In genomic region chr16:20676268-20676828, GRCh38 we compare ENCODE assay signal across 8 cellular contexts. TPM values are rescaled to one million over a fixed set of nuclear protein-coding genes. Genes with fewer than 3 reads are reported as not detected.
DNase-seq lines count a peak whose midpoint lies in the region; ATAC-seq, FAIRE-seq and TF ChIP-seq lines count a peak whose summit lies in the region.

No MANE protein-coding gene starts in this region.

- POLR2A ChIA-PET in activated CD8-positive, alpha-beta T cell treated with anti-CD3 and anti-CD28 coated beads for 36 hours (lab: Charles Lee), result interaction anchor here (0.6 to 0.8 kb wide), 2 partner anchors 8 to 63 kb away, joined by 3 read pairs; no protein-coding TSS in a partner anchor

- DNase-seq in activated T-cell treated with anti-CD3 and anti-CD28 coated beads, Interleukin-2, amount 50 U/mL, for 24 hours, result no peak
- DNase-seq in activated T-cell treated with anti-CD3 and anti-CD28 coated beads, Interleukin-2, amount 50 U/mL, for 48 hours, result no peak
- DNase-seq in activated CD8-positive, alpha-beta T cell treated with anti-CD3 and anti-CD28 coated beads for 36 hours, result no peak
- DNase-seq in left colon (peak; percentile 29 to 44), tibial artery (no peak), mucosa of gallbladder (ENCODE audit: low spot score) (no peak), GM19239 (ENCODE audit: insufficient read length, low spot score) (no peak)

- CTCF ChIA-PET in activated CD8-positive, alpha-beta T cell treated with anti-CD3 and anti-CD28 coated beads for 36 hours (lab: Charles Lee), result interaction anchor here (1.1 to 2.5 kb wide), 4 partner anchors 9 to 64 kb away, joined by 3 to 9 read pairs (median 3); no protein-coding TSS in a partner anchor

- H3K4me1 ChIP-seq in tibial artery, result peaks cover 0 to 40% (median 25%) of the 10 kb centered on the region in 4 donors

- ATAC-seq in activated CD8-positive, alpha-beta T cell treated with anti-CD3 and anti-CD28 coated beads for 36 hours, result no peak
- ATAC-seq in left colon (peak; percentile 42), HG03045 (IDR thresholded peaks at IDR 0.05; ENCODE audit: unreplicated experiment) (no peak)

- no peak for FAIRE-seq in GM19239 (lab: Jason Lieb, UNC)

- no peaks in the 10 kb centered on the region for H3K27me3 ChIP-seq in tibial artery

- no peaks in the 10 kb centered on the region for H3K36me3 Mint-ChIP-seq in activated T-cell treated with anti-CD3 and anti-CD28 coated beads, Interleukin-2, amount 50 U/mL, for 24 hours (ENCODE audit: low read depth)
- no peaks in the 10 kb centered on the region for H3K36me3 Mint-ChIP-seq in activated CD8-positive, alpha-beta T cell treated with anti-CD3 and anti-CD28 coated beads for 36 hours (ENCODE audit: low read depth)

- H3K27ac Mint-ChIP-seq in activated T-cell treated with anti-CD3 and anti-CD28 coated beads, Interleukin-2, amount 50 U/mL, for 24 hours, result peak overlapping the region; percentile 82
- peak overlapping the region; percentile 31 for H3K27ac Mint-ChIP-seq in activated CD8-positive, alpha-beta T cell treated with anti-CD3 and anti-CD28 coated beads for 36 hours

- H3K36me3 ChIP-seq in tibial artery, result no peaks in the 10 kb centered on the region

- peak overlapping the region; percentile 69 to 75 for H3K27ac ChIP-seq in tibial artery

- peak overlapping the region; percentile 73 for H3K4me3 Mint-ChIP-seq in activated T-cell treated with anti-CD3 and anti-CD28 coated beads, Interleukin-2, amount 50 U/mL, for 24 hours
- H3K4me3 Mint-ChIP-seq in activated CD8-positive, alpha-beta T cell treated with anti-CD3 and anti-CD28 coated beads for 36 hours, result peak overlapping the region; percentile 62

- peak overlapping the region; percentile 44 to 59 for H3K4me3 ChIP-seq in tibial artery

- peaks cover 39% of the 10 kb centered on the region for H3K4me1 Mint-ChIP-seq in activated T-cell treated with anti-CD3 and anti-CD28 coated beads, Interleukin-2, amount 50 U/mL, for 24 hours (ENCODE audit: low read depth)
- peaks cover 27% of the 10 kb centered on the region for H3K4me1 Mint-ChIP-seq in activated CD8-positive, alpha-beta T cell treated with anti-CD3 and anti-CD28 coated beads for 36 hours (ENCODE audit: low read depth)

- H3K27me3 Mint-ChIP-seq in activated T-cell treated with anti-CD3 and anti-CD28 coated beads, Interleukin-2, amount 50 U/mL, for 24 hours, result no peaks in the 10 kb centered on the region
- H3K27me3 Mint-ChIP-seq in activated CD8-positive, alpha-beta T cell treated with anti-CD3 and anti-CD28 coated beads for 36 hours, result no peaks in the 10 kb centered on the region

- H3K9me3 Mint-ChIP-seq in activated T-cell treated with anti-CD3 and anti-CD28 coated beads, Interleukin-2, amount 50 U/mL, for 24 hours, result no peaks in the 10 kb centered on the region
- no peaks in the 10 kb centered on the region for H3K9me3 Mint-ChIP-seq in activated CD8-positive, alpha-beta T cell treated with anti-CD3 and anti-CD28 coated beads for 36 hours

- H3K9me3 ChIP-seq in tibial artery, result no peaks in the 10 kb centered on the region

- intact Hi-C loops in activated CD8-positive, alpha-beta T cell treated with anti-CD3 and anti-CD28 coated beads for 36 hours (cut with micrococcal nuclease), result no loop called here
- intact Hi-C loops in left colon (cut with DNase I, micrococcal nuclease), result no loop called here
- intact Hi-C loops in tibial artery (cut with DNase I; ENCODE audit: low total_unique reads), result loop anchor here (10.0 kb wide), 1 partner anchor 1948 kb away; no protein-coding TSS in a partner anchor

- no peak for TF ChIP-seq CTCF in activated CD8-positive, alpha-beta T cell treated with anti-CD3 and anti-CD28 coated beads for 36 hours (IDR thresholded peaks at IDR 0.05)
- no peak for TF ChIP-seq CTCF in tibial artery (IDR thresholded peaks at IDR 0.05)

RNA-seq across cellular contexts. Expression of gene ACSM1, which starts 21.1 kb away (rescaled TPM):
- not detected for total RNA-seq in activated CD8-positive, alpha-beta T cell treated with anti-CD3 and anti-CD28 coated beads for 36 hours
- 1 to 10 TPM in 1 of 2 donors, under 1 TPM in 1; 0.36 to 2.7 TPM for total RNA-seq in left colon
- total RNA-seq in mucosa of gallbladder, result 0.20 TPM

Comparison
In these comparisons a context has a peak if more than half of its experiments do, and no peak if none do; other contexts are left out.
1. DNase-seq: peak in left colon (2 of 2); none in activated T-cell treated with anti-CD3 and anti-CD28 coated beads, Interleukin-2, amount 50 U/mL, for 24 hours (single experiment), activated T-cell treated with anti-CD3 and anti-CD28 coated beads, Interleukin-2, amount 50 U/mL, for 48 hours (0 of 2), activated CD8-positive, alpha-beta T cell treated with anti-CD3 and anti-CD28 coated beads for 36 hours (single experiment), tibial artery (0 of 2), mucosa of gallbladder (single experiment) and GM19239 (single experiment).